In the genomic region with DNA sequence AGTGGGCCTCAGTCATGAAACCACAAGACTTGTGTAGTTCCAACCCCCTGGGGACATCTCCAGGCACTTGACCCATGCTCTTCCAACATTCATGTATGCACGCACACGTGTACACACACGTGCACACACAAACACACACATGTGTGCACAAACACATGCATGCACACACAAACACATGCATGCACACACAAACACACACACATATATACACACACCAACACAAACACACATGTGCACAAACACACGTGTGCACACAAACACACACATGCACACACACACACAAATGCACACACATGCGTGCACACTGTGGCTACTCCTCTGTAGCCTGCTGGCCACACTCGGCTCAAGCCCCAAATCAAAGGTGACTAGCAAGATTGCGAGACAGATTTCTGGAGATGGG, we compare ENCODE assay signal across 30 cellular contexts. TPM values are rescaled to one million over a fixed set of nuclear protein-coding genes. Genes with fewer than 3 reads are reported as not detected.
"Had no signal": no experiment of that assay in that cellular context is flagged by ENCODE, and none has a peak within 500 bp of the region (broad histone marks: within the 10 kb centered on the region; RNA-seq: fewer than 3 reads in every experiment).

No MANE protein-coding gene starts in this region.

- H3K27me3 ChIP-seq: brain microvascular endothelial cell had no signal

- FAIRE-seq: astrocyte, colon, frontal cortex had no signal

- H3K36me3 ChIP-seq: brain microvascular endothelial cell had no signal

- H3K27ac ChIP-seq: brain microvascular endothelial cell had no signal

- DNase-seq: activated CD4-positive, alpha-beta memory T cell treated with anti-CD3 and anti-CD28 coated beads for 36 hours; activated CD4-positive, alpha-beta T cell treated with anti-CD3 and anti-CD28 coated beads for 36 hours; activated CD4-positive, alpha-beta T cell treated with anti-CD3 and anti-CD28 coated beads, Interleukin-2, amount 10 ng/mL, durations not matched to agents 24 days and 14 days; activated CD4-positive, CD25-positive, alpha-beta regulatory T cell; activated CD4-positive, CD25-positive, alpha-beta regulatory T cell treated with anti-CD3 and anti-CD28 coated beads, Interleukin-2, amount 50 U/mL, for 72 hours; activated CD8-positive, alpha-beta memory T cell treated with anti-CD3 and anti-CD28 coated beads, Interleukin-2, amount 10 ng/mL, durations not matched to agents 7 days and 5 days; activated CD8-positive, alpha-beta memory T cell treated with anti-CD3 and anti-CD28 coated beads, Interleukin-2, amount 50 U/mL, for 4 hours; activated CD8-positive, alpha-beta T cell treated with anti-CD3 and anti-CD28 coated beads, Interleukin-2, amount 10 ng/mL, durations not matched to agents 7 days and 5 days; activated gamma-delta T cell treated with Interleukin-2 at 50 U/mL for 16 hours; activated naive CD4-positive, alpha-beta T cell treated with anti-CD3 and anti-CD28 coated beads, Interleukin-2, amount 50 U/mL, for 16 hours; activated naive CD4-positive, alpha-beta T cell treated with Interleukin-2 at 50 U/mL for 16 hours; activated T-cell treated with anti-CD3 and anti-CD28 coated beads, Interleukin-2, amount 50 U/mL, for 24 hours; activated T-cell treated with anti-CD3 and anti-CD28 coated beads, Interleukin-2, amount 50 U/mL, for 72 hours; amniotic stem cell; anterior cingulate cortex; brain microvascular endothelial cell; caudate nucleus; cortex of kidney; effector CD4-positive, alpha-beta T cell; effector memory CD8-positive, alpha-beta T cell; foreskin fibroblast; head of caudate nucleus; T-helper 2 cell had no signal

- ATAC-seq: activated CD4-positive, alpha-beta T cell treated with anti-CD3 and anti-CD28 coated beads for 36 hours; activated CD8-positive, alpha-beta memory T cell treated with anti-CD3 and anti-CD28 coated beads, Interleukin-2, amount 10 ng/mL, durations not matched to agents 7 days and 5 days; activated CD8-positive, alpha-beta T cell treated with anti-CD3 and anti-CD28 coated beads, Interleukin-2, amount 10 ng/mL, durations not matched to agents 7 days and 5 days; activated T-cell treated with anti-CD3 and anti-CD28 coated beads, Interleukin-2, amount 50 U/mL, for 72 hours; effector memory CD8-positive, alpha-beta T cell had no signal

RNA-seq across cellular contexts. Expression of a gene that starts 22.8 kb away (rescaled TPM):
- total RNA-seq: activated CD4-positive, alpha-beta T cell treated with anti-CD3 and anti-CD28 coated beads for 36 hours; activated CD4-positive, alpha-beta T cell treated with anti-CD3 and anti-CD28 coated beads, Interleukin-2, amount 10 ng/mL, durations not matched to agents 24 days and 14 days; activated CD8-positive, alpha-beta memory T cell treated with anti-CD3 and anti-CD28 coated beads for 36 hours; activated CD8-positive, alpha-beta memory T cell treated with anti-CD3 and anti-CD28 coated beads, Interleukin-2, amount 10 ng/mL, durations not matched to agents 7 days and 5 days; activated CD8-positive, alpha-beta T cell treated with anti-CD3 and anti-CD28 coated beads, Interleukin-2, amount 10 ng/mL, durations not matched to agents 7 days and 5 days; activated T-cell treated with anti-CD3 and anti-CD28 coated beads, Interleukin-2, amount 50 U/mL, for 72 hours; T-helper 1 cell treated with Interleukin-12 subunit alpha and Interleukin-12 subunit beta and Interleukin-4 antibody, amounts not matched to agents 30 ng/mL and 1 ng/mL, for 36 hours had no signal

RNA-seq across cellular contexts. Expression of a gene that starts 28.6 kb away (rescaled TPM):
- total RNA-seq: activated CD4-positive, alpha-beta memory T cell treated with anti-CD3 and anti-CD28 coated beads for 36 hours; activated CD4-positive, alpha-beta T cell treated with anti-CD3 and anti-CD28 coated beads for 36 hours; activated CD4-positive, alpha-beta T cell treated with anti-CD3 and anti-CD28 coated beads, Interleukin-2, amount 10 ng/mL, durations not matched to agents 24 days and 14 days; activated CD8-positive, alpha-beta memory T cell treated with anti-CD3 and anti-CD28 coated beads for 36 hours; activated CD8-positive, alpha-beta memory T cell treated with anti-CD3 and anti-CD28 coated beads, Interleukin-2, amount 10 ng/mL, durations not matched to agents 7 days and 5 days; activated CD8-positive, alpha-beta T cell treated with anti-CD3 and anti-CD28 coated beads, Interleukin-2, amount 10 ng/mL, durations not matched to agents 7 days and 5 days; activated T-cell treated with anti-CD3 and anti-CD28 coated beads, Interleukin-2, amount 50 U/mL, for 72 hours; chondrocyte; dermis blood vessel endothelial cell; T-helper 1 cell treated with Interleukin-12 subunit alpha and Interleukin-12 subunit beta and Interleukin-4 antibody, amounts not matched to agents 30 ng/mL and 1 ng/mL, for 36 hours had no signal
